ENCODE assay signal across 12 cellular contexts in genomic region chr17:20228410-20228809, GRCh38.
"Had no signal": no experiment of that assay in that cellular context is flagged by ENCODE, and none has a peak within 500 bp of the region (broad histone marks: within the 10 kb centered on the region; RNA-seq: fewer than 3 reads in every experiment).

No MANE protein-coding gene starts in this region.

- H3K4me3 Mint-ChIP-seq: activated naive CD4-positive, alpha-beta T cell treated with anti-CD3 and anti-CD28 coated beads, Interleukin-2, amount 50 U/mL, for 24 hours; nephron; stimulated activated naive CD8-positive, alpha-beta T cell treated with anti-CD3 and anti-CD28 coated beads, Interleukin-15, Interleukin-2, amounts not matched to agents 100 ng/mL and 50 ng/mL, for 24 hours had no signal

- H3K9me3 ChIP-seq: thyroid gland had no signal

- H3K27ac Mint-ChIP-seq: activated naive CD4-positive, alpha-beta T cell treated with anti-CD3 and anti-CD28 coated beads, Interleukin-2, amount 50 U/mL, for 24 hours; nephron; stimulated activated naive CD8-positive, alpha-beta T cell treated with anti-CD3 and anti-CD28 coated beads, Interleukin-15, Interleukin-2, amounts not matched to agents 100 ng/mL and 50 ng/mL, for 24 hours had no signal

- H3K27ac ChIP-seq: thyroid gland had no signal

- H3K9me3 Mint-ChIP-seq: activated naive CD4-positive, alpha-beta T cell treated with anti-CD3 and anti-CD28 coated beads, Interleukin-2, amount 50 U/mL, for 24 hours; nephron; stimulated activated naive CD8-positive, alpha-beta T cell treated with anti-CD3 and anti-CD28 coated beads, Interleukin-15, Interleukin-2, amounts not matched to agents 100 ng/mL and 50 ng/mL, for 24 hours had no signal

- H3K4me3 ChIP-seq: thyroid gland had no signal

- ATAC-seq: left lobe of liver had no signal

- H3K27me3 Mint-ChIP-seq: activated naive CD4-positive, alpha-beta T cell treated with anti-CD3 and anti-CD28 coated beads, Interleukin-2, amount 50 U/mL, for 24 hours; stimulated activated naive CD8-positive, alpha-beta T cell treated with anti-CD3 and anti-CD28 coated beads, Interleukin-15, Interleukin-2, amounts not matched to agents 100 ng/mL and 50 ng/mL, for 24 hours had no signal

- H3K36me3 Mint-ChIP-seq: activated naive CD4-positive, alpha-beta T cell treated with anti-CD3 and anti-CD28 coated beads, Interleukin-2, amount 50 U/mL, for 24 hours had no signal

- DNase-seq: activated CD4-positive, alpha-beta T cell treated with anti-CD3 and anti-CD28 coated beads, Interleukin-2, amount 50 U/mL, for 4 hours; activated T-cell treated with anti-CD3 and anti-CD28 coated beads, Interleukin-2, amount 50 U/mL, for 1 hour; amygdala; effector CD4-positive, alpha-beta T cell; foreskin melanocyte; stimulated activated CD4-positive, alpha-beta T cell treated with anti-CD3 and anti-CD28 coated beads, Interleukin-4, amount 100 ng/mL, for 1 hour; stimulated activated CD8-positive, alpha-beta memory T cell treated with anti-CD3 and anti-CD28 coated beads, Interleukin-4, amount 100 ng/mL, for 48 hours; thyroid gland had no signal

- H3K27me3 ChIP-seq: thyroid gland had no signal
